ENCODE assay signal across 10 cellular contexts in genomic region chr15:88896339-88897033, GRCh38. TPM values are rescaled to one million over a fixed set of nuclear protein-coding genes. Genes with fewer than 3 reads are reported as not detected.
A peak's percentile ranks its signal among the peaks of the same experiment; 100 is the strongest.
DNase-seq lines count a peak whose midpoint lies in the region; ATAC-seq, FAIRE-seq and TF ChIP-seq lines count a peak whose summit lies in the region.
"Had no signal": no experiment of that assay in that cellular context is flagged by ENCODE, and none has a peak within 500 bp of the region (broad histone marks: within the 10 kb centered on the region; RNA-seq: fewer than 3 reads in every experiment).

No MANE protein-coding gene starts in this region.

- no peaks in the 10 kb centered on the region for H3K9me3 Mint-ChIP-seq in CD4-positive, alpha-beta memory T cell
- H3K9me3 Mint-ChIP-seq: stimulated activated memory B cell treated with anti-CD40 and anti-IgM and Interleukin-4, amounts not matched to agents 10 μg/mL and 1 μg/mL and 100 μg/mL, for 72 hours had no signal

- peaks cover 3 to 10% of the 10 kb centered on the region in 2 donors for H3K36me3 Mint-ChIP-seq in CD4-positive, alpha-beta memory T cell
- H3K36me3 Mint-ChIP-seq: stimulated activated memory B cell treated with anti-CD40 and anti-IgM and Interleukin-4, amounts not matched to agents 10 μg/mL and 1 μg/mL and 100 μg/mL, for 72 hours had no signal

- no peaks in the 10 kb centered on the region for H3K36me3 ChIP-seq in CD4-positive, alpha-beta memory T cell (ENCODE audit: insufficient read depth, low read length)
- H3K36me3 ChIP-seq in psoas muscle (ENCODE audit: insufficient read depth in 1 of 2, low read depth in 1 of 2) = peaks cover 0 to 25% of the 10 kb centered on the region in 2 donors

- intact Hi-C loops in CD4-positive, alpha-beta memory T cell (cut with micrococcal nuclease) = no loop called here
- intact Hi-C loops in psoas muscle (cut with DNase I) = loop anchor here in 1 of 2 donors (5.0 to 10.0 kb wide), 2 partner anchors 242 to 274 kb away; partner anchors contain the start of gene AEN

- 62 to 70% (median 67%) methylated on average over 8 of the region's 8 CpGs for WGBS in psoas muscle, 3 donors

- peak overlapping the region in 7 of 8 donors; percentile 30 to 80 (median 59) for H3K4me3 Mint-ChIP-seq in CD4-positive, alpha-beta memory T cell

- peak in 1 of 4 donors; percentile 3 for ATAC-seq in psoas muscle
- ATAC-seq in GM21526 (IDR thresholded peaks at IDR 0.05; ENCODE audit: low FRiP score, unreplicated experiment) = no peak

- peaks cover 26 to 52% (median 37%) of the 10 kb centered on the region in 4 donors for H3K4me1 Mint-ChIP-seq in CD4-positive, alpha-beta memory T cell

- no peak overlapping the region for H3K4me3 ChIP-seq in CD4-positive, alpha-beta memory T cell (ENCODE audit: low read length in 2 of 2)
- H3K4me3 ChIP-seq in psoas muscle = no peak overlapping the region
- H3K4me3 ChIP-seq: adrenal gland, hepatocyte had no signal

- H3K27ac ChIP-seq in CD4-positive, alpha-beta memory T cell (ENCODE audit: low read depth, low read length) = no peak overlapping the region
- peak overlapping the region; percentile 74 for H3K27ac ChIP-seq in psoas muscle
- H3K27ac ChIP-seq: adrenal gland had no signal

- no peaks in the 10 kb centered on the region for H3K9me3 ChIP-seq in CD4-positive, alpha-beta memory T cell (ENCODE audit: control insufficient read depth in 1 of 2, low read length in 2 of 2)
- H3K9me3 ChIP-seq in psoas muscle = no peaks in the 10 kb centered on the region
- H3K9me3 ChIP-seq: adrenal gland had no signal

- FAIRE-seq in HTR-8/SVneo (lab: Jason Lieb, UNC) = peak; percentile 36

- H3K27ac Mint-ChIP-seq in CD4-positive, alpha-beta memory T cell = peak overlapping the region; percentile 14 to 93 (median 89)

- CTCF ChIA-PET in CD4-positive, alpha-beta memory T cell (lab: Charles Lee; ENCODE audit: partially characterized antibody) = interaction anchor here (0.7 to 9.5 kb wide), 11 partner anchors 9 to 316 kb away, joined by 3 to 171 read pairs (median 5); partner anchors contain the start of gene ABHD2
- CTCF ChIA-PET in HEK293T (lab: Yijun Ruan, JAX) = interaction anchor here (2.1 kb wide), 1 partner anchor 9 kb away, joined by 10 read pairs; no protein-coding TSS in a partner anchor

- H3K4me1 ChIP-seq in CD4-positive, alpha-beta memory T cell (ENCODE audit: insufficient read depth, low read length) = peaks cover 37% of the 10 kb centered on the region
- peaks cover 20% of the 10 kb centered on the region for H3K4me1 ChIP-seq in psoas muscle

- H3K27me3 Mint-ChIP-seq in CD4-positive, alpha-beta memory T cell = no peaks in the 10 kb centered on the region

- peak in 1 of 5 donors; percentile 13 for DNase-seq in CD4-positive, alpha-beta memory T cell
- no peak for DNase-seq in HTR-8/SVneo (ENCODE audit: insufficient read length, low spot score)
- DNase-seq in ecto neural progenitor cell (ENCODE audit: low spot score) = peak; percentile 62
- no peak for DNase-seq in psoas muscle
- no peak for DNase-seq in HEK293T (ENCODE audit: extremely low spot score)
- no peak for DNase-seq in NCI-H1092 treated with DMSO at 0.1 percent for 48 hours (lab: John Stamatoyannopoulos, UW)

- no peak for TF ChIP-seq CTCF in psoas muscle (IDR thresholded peaks at IDR 0.05)

- POLR2A ChIA-PET in CD4-positive, alpha-beta memory T cell (lab: Charles Lee; ENCODE audit: partially characterized antibody) = interaction anchor here (1.0 to 6.8 kb wide), 6 partner anchors 8 to 272 kb away, joined by 3 to 78 read pairs (median 4); partner anchors contain the start of gene ABHD2
- POLR2A ChIA-PET in HEK293T (lab: Yijun Ruan, JAX) = interaction anchor here (1.9 kb wide), 1 partner anchor 15 kb away, joined by 9 read pairs; no protein-coding TSS in a partner anchor

- no peaks in the 10 kb centered on the region for H3K27me3 ChIP-seq in CD4-positive, alpha-beta memory T cell (ENCODE audit: insufficient read depth, low read length)
- H3K27me3 ChIP-seq in psoas muscle (ENCODE audit: insufficient read depth in 3 of 3, low read length in 2 of 3) = peaks cover 0 to 2% (median 0%) of the 10 kb centered on the region in 3 donors

TF ChIP-seq in HEK293T, 16 proteins besides CTCF, POLR2A, EP300 and RAD21:
- TF ChIP-seq ZNF384 (IDR thresholded peaks at IDR 0.05) (no peak), PKNOX1 (IDR thresholded peaks at IDR 0.05) (no peak), NFRKB (IDR thresholded peaks at IDR 0.05) (no peak), LEF1 (IDR thresholded peaks at IDR 0.05; ENCODE audit: borderline replicate concordance) (no peak), ELF4 (IDR thresholded peaks at IDR 0.05) (no peak), FOXK2 (IDR thresholded peaks at IDR 0.05) (no peak), SP1 (IDR thresholded peaks at IDR 0.05) (no peak)

RNA-seq across cellular contexts. Expression of gene HAPLN3, which starts 1.1 kb away (rescaled TPM):
- 100 to 1,000 TPM; 124 to 126 TPM for total RNA-seq in CD4-positive, alpha-beta memory T cell
- polyA plus RNA-seq in CD4-positive, alpha-beta memory T cell = 10 to 100 TPM; 40.7 to 44.7 TPM
- total RNA-seq in psoas muscle = 1 to 10 TPM; 3.5 to 5.8 (median 4.4) TPM
- polyA plus RNA-seq in psoas muscle = 1 to 10 TPM; 1.2 to 5.4 (median 1.5) TPM

RNA-seq across cellular contexts. Expression of gene MFGE8, which starts 16.7 kb away (rescaled TPM):
- 100 to 1,000 TPM in 1 of 2 experiments, 10 to 100 TPM in 1; 92.8 to 102 TPM for total RNA-seq in CD4-positive, alpha-beta memory T cell
- 10 to 100 TPM in 1 of 2 donors, 1 to 10 TPM in 1; 5.1 to 13.0 TPM for polyA plus RNA-seq in CD4-positive, alpha-beta memory T cell
- total RNA-seq in psoas muscle = 100 to 1,000 TPM; 137 to 771 (median 335) TPM
- 100 to 1,000 TPM; 218 to 274 (median 253) TPM for polyA plus RNA-seq in psoas muscle

Comparison
In these comparisons a context has a peak if more than half of its experiments do, and no peak if none do; other contexts are left out.
1. RNA of gene HAPLN3, which starts 1.1 kb away (total RNA-seq): 124 to 126 TPM in CD4-positive, alpha-beta memory T cell; 3.5 to 5.8 TPM in psoas muscle; every median in the first group is over 10 times any median in the second.